Comparison of ENCODE assay signal across 8 cellular contexts in genomic region chr19:43619262-43620060, GRCh38. TPM values are rescaled to one million over a fixed set of nuclear protein-coding genes. Genes with fewer than 3 reads are reported as not detected.
A peak's percentile ranks its signal among the peaks of the same experiment; 100 is the strongest.
DNase-seq lines count a peak whose midpoint lies in the region; ATAC-seq and TF ChIP-seq lines count a peak whose summit lies in the region.

ZNF428 (minus strand) TSS chr19:43619629; CDS start chr19:43614304, 5,325 bp downstream.

- peak; percentile 83 for ATAC-seq in foreskin keratinocyte

- peaks cover 23% of the 10 kb centered on the region for H3K4me1 Mint-ChIP-seq in neural progenitor cell

- no peaks in the 10 kb centered on the region for H3K9me3 Mint-ChIP-seq in neural progenitor cell

- peaks cover 3% of the 10 kb centered on the region for H3K27me3 Mint-ChIP-seq in neural progenitor cell (ENCODE audit: insufficient read depth, low read depth)

- H2AFZ ChIP-seq in neural progenitor cell (replicated peaks): peak within 1 kb of the TSS; percentile 63

- peaks cover 18% of the 10 kb centered on the region for H3K36me3 Mint-ChIP-seq in neural progenitor cell

- peak within 1 kb of the TSS; percentile 73 for H3K4me3 ChIP-seq in H7 (ENCODE audit: insufficient read depth, low read depth, low read length)
- peak within 1 kb of the TSS; percentile 66 for H3K4me3 ChIP-seq in SJSA1
- peak within 1 kb of the TSS; percentile 47 for H3K4me3 ChIP-seq in neural progenitor cell
- peak within 1 kb of the TSS; percentile 79 to 96 for H3K4me3 ChIP-seq in stomach smooth muscle (ENCODE audit: low read length in 2 of 2)

- H3F3A ChIP-seq in neural progenitor cell (ENCODE audit: low read depth): peaks cover 42% of the 10 kb centered on the region

- H3K9me3 ChIP-seq in SJSA1 (replicated peaks): no peaks in the 10 kb centered on the region
- H3K9me3 ChIP-seq in neural progenitor cell (ENCODE audit: low read depth): no peaks in the 10 kb centered on the region
- H3K9me3 ChIP-seq in stomach smooth muscle (ENCODE audit: control insufficient read depth in 2 of 2, low read length in 2 of 2): no peaks in the 10 kb centered on the region

- peaks cover 16% of the 10 kb centered on the region for H4K20me1 ChIP-seq in neural progenitor cell (ENCODE audit: low read depth)

- H3K4me1 ChIP-seq in SJSA1 (replicated peaks) (peaks cover 9% of the 10 kb centered on the region), foreskin keratinocyte (peaks cover 2% of the 10 kb centered on the region), neural progenitor cell (peaks cover 11% of the 10 kb centered on the region), stomach smooth muscle (ENCODE audit: control insufficient read depth, insufficient read depth, low read length) (peaks cover 17% of the 10 kb centered on the region)

- H3K27me3 ChIP-seq in H7 (ENCODE audit: control insufficient read depth, insufficient read depth, low read length) (no peaks in the 10 kb centered on the region), SJSA1 (replicated peaks) (no peaks in the 10 kb centered on the region), foreskin keratinocyte (no peaks in the 10 kb centered on the region), neural progenitor cell (no peaks in the 10 kb centered on the region), stomach smooth muscle (ENCODE audit: control insufficient read depth in 1 of 2, insufficient read depth in 2 of 2, low read length in 2 of 2) (no peaks in the 10 kb centered on the region)

- peak within 1 kb of the TSS; percentile 99 for H3K27ac Mint-ChIP-seq in neural progenitor cell

- H3K4me3 Mint-ChIP-seq in neural progenitor cell: peak within 1 kb of the TSS; percentile 92

- TF ChIP-seq CTCF in foreskin keratinocyte (conservative IDR thresholded peaks at IDR 0.05) (no peak), neural progenitor cell (IDR thresholded peaks at IDR 0.05) (no peak)

- peak within 1 kb of the TSS; percentile 71 for H3K4me2 ChIP-seq in neural progenitor cell

- H3K79me2 ChIP-seq in neural progenitor cell (ENCODE audit: low read depth): peaks cover 58% of the 10 kb centered on the region

- H3K36me3 ChIP-seq in H7 (replicated peaks; ENCODE audit: control insufficient read depth, insufficient read depth, low read length) (0 out of 2 replicates have a peak, but pooled peaks cover 1% of the 10 kb centered on the region), SJSA1 (no peaks in the 10 kb centered on the region; the same call in 1 of the 2 replicates), neural progenitor cell (no peaks in the 10 kb centered on the region), stomach smooth muscle (ENCODE audit: control insufficient read depth in 2 of 2, insufficient read depth in 2 of 2, low read length in 2 of 2) (no peaks in the 10 kb centered on the region)

- in situ Hi-C loops in G401 (cut with HindIII; ENCODE audit: low sequenced_read_pairs): no loop called here

- peak; percentile 95 for DNase-seq in G401 (ENCODE audit: low spot score)
- peak; percentile 96 for DNase-seq in H7
- peak; percentile 85 for DNase-seq in M059J (ENCODE audit: low read depth)
- peak; percentile 89 to 92 for DNase-seq in SJSA1 (ENCODE audit: low read depth in 1 of 2, low spot score in 2 of 2)
- DNase-seq in activated naive CD4-positive, alpha-beta T cell (lab: John Stamatoyannopoulos, UW): peak; percentile 61 to 80 (median 73)
- peak; percentile 60 to 80 for DNase-seq in foreskin keratinocyte
- peak; percentile 99 for DNase-seq in neural progenitor cell (ENCODE audit: low spot score)

- H3K27ac ChIP-seq in SJSA1 (peak within 1 kb of the TSS; percentile 78), foreskin keratinocyte (peak within 1 kb of the TSS; percentile 6), neural progenitor cell (peak within 1 kb of the TSS; percentile 99), stomach smooth muscle (ENCODE audit: low read length) (peak within 1 kb of the TSS; percentile 90)

- peak within 1 kb of the TSS; percentile 75 for H3K9ac ChIP-seq in neural progenitor cell
- peak within 1 kb of the TSS; percentile 72 to 99 for H3K9ac ChIP-seq in stomach smooth muscle (ENCODE audit: low read length in 2 of 2)

RNA-seq across cellular contexts. Expression of gene ZNF428, which starts in this region (rescaled TPM):
- total RNA-seq in G401 (2014; rRNA removed; shearing (Covaris generic)): 135 and 160 TPM in 2 replicates
- 59.0 and 70.5 TPM in 2 replicates for total RNA-seq in H7 (2014; rRNA removed; shearing (Covaris generic))
- total RNA-seq in M059J (2014; rRNA removed; shearing (Covaris generic)): 36.2 and 45.0 TPM in 2 replicates
- total RNA-seq in SJSA1 (2014; rRNA removed; shearing (Covaris generic)): 64.1 and 96.9 TPM in 2 replicates
- total RNA-seq in foreskin keratinocyte (21.5 and 25.8 TPM in 2 replicates), neural progenitor cell (ENCODE audit: low replicate concordance) (18.5 and 57.7 TPM in 2 replicates)
- polyA plus RNA-seq in foreskin keratinocyte: 35.3 and 40.7 TPM in 2 replicates

Comparison
In these comparisons a context has a peak if more than half of its experiments do, and no peak if none do; other contexts are left out.
1. Peak in every context shown above with its lines: DNase-seq, ATAC-seq, H3K4me3 ChIP-seq and H3K27ac ChIP-seq.
2. H3K27ac ChIP-seq: peak in every context shown above with its lines; median percentile 99 in neural progenitor cell; 90 in stomach smooth muscle; 78 in SJSA1; 6 in foreskin keratinocyte.